Comparison of ENCODE assay signal across 8 cellular contexts in the genomic region with DNA sequence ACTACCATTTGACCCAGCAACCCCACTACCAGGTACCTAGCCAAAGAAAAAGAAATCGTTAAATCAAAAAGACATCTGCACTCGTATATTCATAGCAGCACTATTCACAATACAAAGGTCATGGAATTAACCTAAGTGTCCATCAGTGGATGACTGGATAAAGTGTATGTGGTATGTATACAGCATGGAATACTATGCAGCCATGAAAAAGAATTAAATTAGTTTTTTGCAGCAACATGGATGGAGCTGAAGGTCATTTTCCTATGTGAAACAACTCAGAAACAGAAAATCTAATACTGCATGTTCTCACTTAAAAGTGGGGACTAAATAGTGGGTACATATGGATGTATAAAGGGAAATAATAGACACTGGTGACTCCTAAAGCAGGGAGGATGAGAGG.
"Had no signal": no experiment of that assay in that cellular context is flagged by ENCODE, and none has a peak within 500 bp of the region (broad histone marks: within the 10 kb centered on the region; RNA-seq: fewer than 3 reads in every experiment).

No MANE protein-coding gene starts in this region.

- FAIRE-seq: HepG2, HTR-8/SVneo had no signal

- DNase-seq: IMR-90, Karpas-422, KBM-7, KG1 had no signal

- ATAC-seq: HepG2 had no signal

- H3K4me2 ChIP-seq: KMS-11 had no signal

- H3K9ac ChIP-seq: KMS-11 had no signal

- H3K27ac ChIP-seq: HL-60, KMS-11 had no signal
